ENCODE assay signal across 8 cellular contexts in the genomic region with DNA sequence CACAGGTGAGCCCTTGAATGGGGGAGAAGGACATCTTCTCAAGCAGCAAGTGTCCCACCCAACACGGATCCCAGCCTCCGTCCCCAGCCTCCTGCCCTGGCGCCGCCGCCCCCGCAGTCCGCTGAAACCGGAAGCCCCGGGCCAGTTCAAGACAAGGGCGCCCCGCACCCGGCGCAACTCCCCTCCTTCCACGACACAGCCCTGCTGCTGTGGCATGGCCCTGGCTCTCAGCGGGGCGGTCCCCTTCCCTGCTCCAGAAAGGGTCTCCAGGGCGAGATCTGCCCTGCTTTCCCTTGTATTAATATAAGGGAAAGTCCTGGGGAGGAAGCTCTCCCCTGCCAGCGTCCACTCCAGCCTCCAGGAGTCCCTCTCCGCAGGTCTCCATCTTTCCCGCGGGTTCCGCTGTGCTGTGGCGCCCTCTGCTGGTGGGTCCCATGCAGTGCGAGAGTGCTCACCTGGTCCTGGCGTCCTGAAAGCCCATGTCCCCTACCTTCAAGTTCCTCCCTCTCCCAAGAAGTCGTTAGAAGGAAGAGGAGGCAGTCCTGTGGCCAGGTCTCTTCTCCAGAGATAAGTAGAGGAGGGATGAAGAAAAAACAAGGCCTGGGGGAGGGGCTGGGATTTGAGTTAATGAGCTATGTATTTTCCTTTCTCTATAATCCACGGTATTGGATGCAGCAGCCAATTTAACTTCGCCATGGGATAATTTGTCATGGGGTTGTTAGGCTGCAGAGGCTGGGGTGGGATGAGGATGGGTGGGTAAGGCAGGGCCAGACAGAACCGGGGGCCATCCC.
DNase-seq lines count a peak whose midpoint lies in the region; ATAC-seq and TF ChIP-seq lines count a peak whose summit lies in the region.

No MANE protein-coding gene starts in this region.

- no peak overlapping the region for H2BK12ac ChIP-seq in mesenchymal stem cell (ENCODE audit: low read length in 2 of 2)

- TF ChIP-seq POLR2A in stomach (IDR thresholded peaks at IDR 0.05) = no peak

- TF ChIP-seq CTCF in SK-N-SH (IDR thresholded peaks at IDR 0.05) (peak; percentile 68), astrocyte of the cerebellum (IDR thresholded peaks at IDR 0.05; ENCODE audit: low read depth, low read length, missing control alignments) (peak; percentile 66), stomach (IDR thresholded peaks at IDR 0.05) (peak in 4 of 7 experiments; percentile 23 to 59 (median 44))

- no peak overlapping the region for H3K4ac ChIP-seq in mesenchymal stem cell (ENCODE audit: low read depth in 1 of 2, low read length in 2 of 2)

- H2AK5ac ChIP-seq in mesenchymal stem cell (ENCODE audit: low read length, severe bottlenecking) = no peak overlapping the region

- WGBS in SK-N-SH (ENCODE audit: low lambda C conversion rate) = 58% methylated on average over 26 of the region's 29 CpGs
- WGBS in stomach, 5 donors = 35 to 55% (median 52%) methylated on average over 18 to 29 of the region's 29 CpGs
- WGBS in mesenchymal stem cell = 60% methylated on average over 20 of the region's 29 CpGs

- H3K18ac ChIP-seq in mesenchymal stem cell (ENCODE audit: low read depth in 1 of 2, low read length in 2 of 2) = no peak overlapping the region

- ATAC-seq in HG02970 (IDR thresholded peaks at IDR 0.05; ENCODE audit: low FRiP score, unreplicated experiment) = no peak

- no peak overlapping the region for H3K23ac ChIP-seq in mesenchymal stem cell (ENCODE audit: low read length in 2 of 2)

- H3K27ac ChIP-seq in SK-N-SH (ENCODE audit: low read depth in 2 of 2, low read length in 1 of 2) (no peak overlapping the region), stomach (no peak overlapping the region), mesenchymal stem cell (ENCODE audit: low read length, poor library complexity, severe bottlenecking) (no peak overlapping the region)

- H4K8ac ChIP-seq in mesenchymal stem cell (ENCODE audit: low read length) = no peak overlapping the region

- POLR2A ChIA-PET in SK-N-SH (lab: Yijun Ruan, JAX) = no interaction called here

- H3K9me3 ChIP-seq in SK-N-SH (peaks cover 5% of the 10 kb centered on the region), stomach (peaks cover 0 to 4% (median 0%) of the 10 kb centered on the region in 4 donors), mesenchymal stem cell (ENCODE audit: control insufficient read depth, low read length) (peaks cover 3% of the 10 kb centered on the region)

- no peak overlapping the region for H2BK15ac ChIP-seq in mesenchymal stem cell (ENCODE audit: low read depth, poor library complexity, severe bottlenecking)

- no peak overlapping the region for H3K9ac ChIP-seq in SK-N-SH
- no peak overlapping the region for H3K9ac ChIP-seq in mesenchymal stem cell (ENCODE audit: low read length)

- no peaks in the 10 kb centered on the region for H3K79me2 ChIP-seq in SK-N-SH (ENCODE audit: insufficient read depth)

- H3K4me1 ChIP-seq in SK-N-SH (ENCODE audit: control insufficient read depth in 1 of 2, insufficient read depth in 2 of 2, low read depth in 1 of 2, low read length in 1 of 2) (no peaks in the 10 kb centered on the region), stomach (peaks cover 0 to 3% (median under 1%) of the 10 kb centered on the region in 4 donors), mesenchymal stem cell (ENCODE audit: control insufficient read depth, insufficient read depth, low read depth, low read length) (peaks cover 2% of the 10 kb centered on the region)

- intact Hi-C loops in stomach (cut with DNase I; ENCODE audit: low total_unique reads) = no loop called here

- H3K4me2 ChIP-seq in SK-N-SH = no peak overlapping the region
- H3K4me2 ChIP-seq in mesenchymal stem cell (ENCODE audit: low read length, poor library complexity, severe bottlenecking) = no peak overlapping the region

- in situ Hi-C loops in astrocyte of the cerebellum (cut with HindIII; ENCODE audit: low sequenced_read_pairs) = no loop called here

- no peak overlapping the region for H2BK120ac ChIP-seq in mesenchymal stem cell (ENCODE audit: low read depth, low read length)

- H3K27me3 ChIP-seq in SK-N-SH (ENCODE audit: insufficient read depth) (no peaks in the 10 kb centered on the region), stomach (peaks cover 0 to 31% (median 4%) of the 10 kb centered on the region in 3 donors), mesenchymal stem cell (ENCODE audit: control insufficient read depth in 1 of 2, insufficient read depth in 1 of 2, low read length in 2 of 2) (peaks cover 9 to 27% of the 10 kb centered on the region in 2 experiments)

- H3K36me3 ChIP-seq in SK-N-SH (replicated peaks in 1 of 2; ENCODE audit: control insufficient read depth in 1 of 2, insufficient read depth in 2 of 2, low read length in 1 of 2) (no peaks in the 10 kb centered on the region), stomach (no peaks in the 10 kb centered on the region), mesenchymal stem cell (ENCODE audit: control insufficient read depth in 1 of 2, insufficient read depth in 2 of 2, low read depth in 1 of 2, low read length in 2 of 2) (no peaks in the 10 kb centered on the region)

- no peak overlapping the region for H3K14ac ChIP-seq in mesenchymal stem cell (ENCODE audit: low read length in 2 of 2)

- DNase-seq in DMS53 (lab: John Stamatoyannopoulos, UW) (peak; percentile 79), SK-N-SH (peak; percentile 84), astrocyte of the cerebellum (ENCODE audit: low read depth) (no peak), kidney tubule cell (ENCODE audit: low spot score) (peak; percentile 44), stomach (peak; percentile 43), mesenchymal stem cell (no peak)

- TF ChIP-seq RAD21 in Ishikawa (IDR thresholded peaks at IDR 0.05; ENCODE audit: low read depth) (peak; percentile 71), SK-N-SH (IDR thresholded peaks at IDR 0.05; ENCODE audit: low read length) (peak; percentile 69)

- H2AFZ ChIP-seq in SK-N-SH (ENCODE audit: low read depth) = no peak overlapping the region
- no peak overlapping the region for H2AFZ ChIP-seq in mesenchymal stem cell (ENCODE audit: low read depth, low read length)

- H3K4me3 ChIP-seq in SK-N-SH (ENCODE audit: low read depth in 2 of 2, low read length in 1 of 2) (peak overlapping the region in 1 of 2 experiments; percentile 54; a peak in 1 of 4 replicates), astrocyte of the cerebellum (ENCODE audit: low read depth, low read length) (no peak overlapping the region), stomach (no peak overlapping the region), mesenchymal stem cell (ENCODE audit: insufficient read depth in 1 of 2, low read depth in 1 of 2, low read length in 2 of 2) (no peak overlapping the region)

- no peaks in the 10 kb centered on the region for H3K9me2 ChIP-seq in SK-N-SH

- no peaks in the 10 kb centered on the region for H3K79me1 ChIP-seq in mesenchymal stem cell (replicated peaks; ENCODE audit: low read length, poor library complexity, severe bottlenecking)

- H3F3A ChIP-seq in SK-N-SH (replicated peaks; ENCODE audit: insufficient read depth) = no peaks in the 10 kb centered on the region

- H2BK5ac ChIP-seq in mesenchymal stem cell (ENCODE audit: low read depth, low read length, poor library complexity, severe bottlenecking) = no peak overlapping the region

- TF ChIP-seq EP300 in Ishikawa (IDR thresholded peaks at IDR 0.05; ENCODE audit: borderline replicate concordance) (no peak), SK-N-SH (IDR thresholded peaks at IDR 0.05; ENCODE audit: borderline replicate concordance in 1 of 2, low read depth in 1 of 2, low read length in 1 of 2) (no peak), stomach (IDR thresholded peaks at IDR 0.05) (no peak)

- CTCF ChIA-PET in SK-N-SH (lab: Yijun Ruan, JAX) = interaction anchor here (0.5 to 8.0 kb wide), 51 partner anchors 9 to 836 kb away, joined by 3 to 101 read pairs (median 3); a partner anchor contains a TSS

- H4K20me1 ChIP-seq in SK-N-SH (ENCODE audit: insufficient read depth) = no peaks in the 10 kb centered on the region

- no peak overlapping the region for H4K91ac ChIP-seq in mesenchymal stem cell (ENCODE audit: low read length)

TF ChIP-seq in SK-N-SH, 30 proteins besides CTCF, POLR2A, EP300 and RAD21:
- no peak for TF ChIP-seq RCOR1 (IDR thresholded peaks at IDR 0.05; ENCODE audit: low read length)
- peak; percentile 31; the same call in 1 of the 2 replicates for TF ChIP-seq SMC3 (IDR thresholded peaks at IDR 0.05; ENCODE audit: low read depth, low read length)

Comparison
In these comparisons a context has a peak if more than half of its experiments do, and no peak if none do; other contexts are left out.
1. DNase-seq: peak in DMS53 (single experiment), SK-N-SH (single experiment), kidney tubule cell (single experiment) and stomach (single experiment); none in astrocyte of the cerebellum (single experiment) and mesenchymal stem cell (single experiment).
2. Peak in every context shown above with its lines, with median percentiles within 50 percentile points of each other: CTCF ChIP-seq.